1 cellular context compared by ENCODE assay signal in the genomic region with DNA sequence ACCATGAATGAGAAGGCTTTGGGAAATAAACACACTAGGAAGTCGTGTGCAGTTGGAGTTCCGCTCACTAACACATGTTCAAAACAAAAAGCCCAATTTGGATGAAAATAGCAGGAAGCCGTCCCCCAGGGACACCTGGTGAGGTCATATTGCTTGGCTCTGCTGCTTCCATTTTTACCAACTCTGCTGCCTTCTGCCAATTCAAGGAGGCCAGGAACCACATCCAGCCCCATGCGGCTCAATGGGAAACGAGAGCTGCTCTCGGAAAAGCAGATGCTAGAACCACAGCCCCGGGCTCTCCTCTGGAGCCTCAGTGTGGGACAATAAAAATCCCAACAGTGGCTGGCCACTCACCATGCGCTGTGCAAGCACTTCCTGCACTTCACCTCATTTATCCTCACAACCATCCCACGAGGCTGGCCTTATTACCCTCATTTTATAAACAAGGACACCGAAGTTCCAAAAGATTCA.
TF ChIP-seq lines count a peak whose summit lies in the region.

No MANE protein-coding gene starts in this region.

TF ChIP-seq in SK-N-SH treated with all-trans-retinoic acid at 6 μM for 48 hours, 23 proteins besides CTCF, POLR2A, EP300 and RAD21 (continued from another document):
- TF ChIP-seq TOX (CRISPR knock-in tag; IDR thresholded peaks at IDR 0.05; ENCODE audit: borderline replicate concordance) (no peak), ZFP30 (CRISPR knock-in tag; IDR thresholded peaks at IDR 0.05) (no peak), TSHZ2 (CRISPR knock-in tag; IDR thresholded peaks at IDR 0.05) (no peak), CSRNP3 (CRISPR knock-in tag; IDR thresholded peaks at IDR 0.05) (no peak), SNAI2 (CRISPR knock-in tag; IDR thresholded peaks at IDR 0.05) (no peak), ARNTL (CRISPR knock-in tag; IDR thresholded peaks at IDR 0.05; ENCODE audit: borderline replicate concordance, low read depth) (no peak), CREB5 (CRISPR knock-in tag; IDR thresholded peaks at IDR 0.05; ENCODE audit: low read depth) (no peak), ZFP3 (CRISPR knock-in tag; IDR thresholded peaks at IDR 0.05) (no peak), ZNF565 (CRISPR knock-in tag; conservative IDR thresholded peaks at IDR 0.05; ENCODE audit: low read depth) (no peak), ISL1 (CRISPR knock-in tag; IDR thresholded peaks at IDR 0.05) (no peak), CSDC2 (CRISPR knock-in tag; IDR thresholded peaks at IDR 0.05) (no peak)
